ENCODE assay signal across 8 cellular contexts in genomic region chr1:204623365-204623893, GRCh38.
DNase-seq lines count a peak whose midpoint lies in the region; ATAC-seq and TF ChIP-seq lines count a peak whose summit lies in the region.

No MANE protein-coding gene starts in this region.

- intact Hi-C loops in left lung (cut with DNase I): no loop called here
- intact Hi-C loops in aorta (cut with DNase I): no loop called here

- no peak for TF ChIP-seq CTCF in HFFc6 (IDR thresholded peaks at IDR 0.05)
- TF ChIP-seq CTCF in left lung (IDR thresholded peaks at IDR 0.05): no peak

- H3K27me3 ChIP-seq in BLaER1: no peaks in the 10 kb centered on the region
- no peaks in the 10 kb centered on the region for H3K27me3 ChIP-seq in left lung
- no peaks in the 10 kb centered on the region for H3K27me3 ChIP-seq in aorta (ENCODE audit: control insufficient read depth in 1 of 2, insufficient read depth in 2 of 2, low read length in 1 of 2)

- no peak overlapping the region for H3K27ac ChIP-seq in BLaER1
- no peak overlapping the region for H3K27ac ChIP-seq in left lung
- H3K27ac ChIP-seq in aorta (ENCODE audit: low read depth in 1 of 2, low read length in 2 of 2): no peak overlapping the region

- H3K36me3 Mint-ChIP-seq in HFFc6 (ENCODE audit: low read depth): no peaks in the 10 kb centered on the region

- H3K9me3 Mint-ChIP-seq in HFFc6: no peaks in the 10 kb centered on the region

- H3K36me3 ChIP-seq in BLaER1: peaks cover 47% of the 10 kb centered on the region
- no peaks in the 10 kb centered on the region for H3K36me3 ChIP-seq in left lung
- no peaks in the 10 kb centered on the region for H3K36me3 ChIP-seq in aorta (ENCODE audit: control insufficient read depth in 1 of 2, insufficient read depth in 2 of 2, low read length in 1 of 2)

- peaks cover 99% of the 10 kb centered on the region for H4K20me1 ChIP-seq in BLaER1

- no peaks in the 10 kb centered on the region for H3K9me3 ChIP-seq in BLaER1
- H3K9me3 ChIP-seq in left lung: no peaks in the 10 kb centered on the region
- no peaks in the 10 kb centered on the region for H3K9me3 ChIP-seq in aorta (ENCODE audit: control insufficient read depth, low read length)

- H3K27me3 Mint-ChIP-seq in HFFc6 (ENCODE audit: insufficient read depth): peaks cover 50% of the 10 kb centered on the region

- H3K4me1 ChIP-seq in BLaER1 (peaks cover 66% of the 10 kb centered on the region), left lung (no peaks in the 10 kb centered on the region), aorta (ENCODE audit: control insufficient read depth in 1 of 2, insufficient read depth in 2 of 2, low read length in 2 of 2) (no peaks in the 10 kb centered on the region)

- 74 to 83% methylated on average over 8 of the region's 8 CpGs for WGBS in aorta, 2 donors

- H3K4me1 Mint-ChIP-seq in HFFc6 (ENCODE audit: low read depth): no peaks in the 10 kb centered on the region

- no peak overlapping the region for H3K27ac Mint-ChIP-seq in HFFc6

- ATAC-seq in left lung: peak; percentile 33
- no peak for ATAC-seq in aorta (ENCODE audit: low FRiP score)

- DNase-seq in HFFc6 (peak; percentile 10), amniotic epithelial cell (ENCODE audit: low read depth) (peak; percentile 52), left lung (no peak), ecto neural progenitor cell (ENCODE audit: low spot score) (no peak), aorta (no peak)
- DNase-seq in stimulated activated naive CD4-positive, alpha-beta T cell treated with Interleukin-2 at 50 U/mL for 16 hours (lab: John Stamatoyannopoulos, UW): no peak
- no peak for DNase-seq in activated CD8-positive, alpha-beta memory T cell treated with anti-CD3 and anti-CD28 coated beads for 24 hours

- H3K9ac ChIP-seq in BLaER1: no peak overlapping the region

- H3K4me3 Mint-ChIP-seq in HFFc6: no peak overlapping the region

- peak overlapping the region; percentile 51 for H3K4me2 ChIP-seq in BLaER1

- H3K4me3 ChIP-seq in BLaER1: no peak overlapping the region
- no peak overlapping the region for H3K4me3 ChIP-seq in left lung
- no peak overlapping the region for H3K4me3 ChIP-seq in aorta (ENCODE audit: low read length in 2 of 2)

Comparison
In these comparisons a context has a peak if more than half of its experiments do, and no peak if none do; other contexts are left out.
1. DNase-seq: peak in HFFc6 (single experiment) and amniotic epithelial cell (single experiment); none in left lung (0 of 2), ecto neural progenitor cell (single experiment), stimulated activated naive CD4-positive, alpha-beta T cell treated with Interleukin-2 at 50 U/mL for 16 hours (single experiment), activated CD8-positive, alpha-beta memory T cell treated with anti-CD3 and anti-CD28 coated beads for 24 hours (single experiment) and aorta (0 of 2).